15 cellular contexts compared by ENCODE assay signal in genomic region chr1:208088319-208088718, GRCh38.
"Had no signal": no experiment of that assay in that cellular context is flagged by ENCODE, and none has a peak within 500 bp of the region (broad histone marks: within the 10 kb centered on the region; RNA-seq: fewer than 3 reads in every experiment).

No MANE protein-coding gene starts in this region.

- H3K4me3 Mint-ChIP-seq: activated T-cell treated with anti-CD3 and anti-CD28 coated beads, Interleukin-2, amount 50 U/mL, for 4 hours; naive B cell; neural progenitor cell had no signal

- ATAC-seq: activated CD4-positive, CD25-positive, alpha-beta regulatory T cell treated with anti-CD3 and anti-CD28 coated beads, Interleukin-2, amount 50 U/mL, for 24 hours; activated naive CD4-positive, alpha-beta T cell treated with anti-CD3 and anti-CD28 coated beads, Interleukin-2, amount 50 U/mL, for 72 hours; activated T-cell treated with anti-CD3 and anti-CD28 coated beads, Interleukin-2, amount 50 U/mL, for 4 hours; left lobe of liver; pancreas had no signal

- H3K79me2 ChIP-seq: hepatocyte had no signal

- H3K9ac ChIP-seq: neural progenitor cell had no signal

- H3K4me2 ChIP-seq: hepatocyte, neural progenitor cell had no signal

- H3K36me3 ChIP-seq: colonic mucosa, neural progenitor cell, vagina had no signal

- H3K4me3 ChIP-seq: colonic mucosa, esophagus muscularis mucosa, hepatocyte, neural progenitor cell, pancreas, sigmoid colon, spleen, thyroid gland, vagina had no signal

- H3K27me3 Mint-ChIP-seq: naive B cell had no signal

- H3K27ac ChIP-seq: colonic mucosa, esophagus muscularis mucosa, hepatocyte, neural progenitor cell, pancreas, spleen, vagina had no signal

- H3K9me3 ChIP-seq: colonic mucosa, esophagus muscularis mucosa, pancreas, sigmoid colon, spleen, thyroid gland, vagina had no signal

- DNase-seq: activated effector memory CD4-positive, alpha-beta T cell treated with Interleukin-2 at 50 U/mL for 16 hours; activated T-cell treated with anti-CD3 and anti-CD28 coated beads, Interleukin-2, amount 50 U/mL, for 4 hours; colonic mucosa; naive B cell; pancreas; sigmoid colon; spleen; thyroid gland had no signal

- H3K9me3 Mint-ChIP-seq: activated naive CD4-positive, alpha-beta T cell treated with anti-CD3 and anti-CD28 coated beads, Interleukin-2, amount 50 U/mL, for 72 hours; activated T-cell treated with anti-CD3 and anti-CD28 coated beads, Interleukin-2, amount 50 U/mL, for 4 hours; naive B cell; neural progenitor cell had no signal

- H2AFZ ChIP-seq: hepatocyte, neural progenitor cell had no signal

- H3K27ac Mint-ChIP-seq: neural progenitor cell had no signal

- H3K27me3 ChIP-seq: colonic mucosa, esophagus muscularis mucosa, hepatocyte, neural progenitor cell, pancreas, sigmoid colon, spleen, thyroid gland, vagina had no signal

- H3K36me3 Mint-ChIP-seq: activated naive CD4-positive, alpha-beta T cell treated with anti-CD3 and anti-CD28 coated beads, Interleukin-2, amount 50 U/mL, for 72 hours; naive B cell had no signal

- H3K4me1 ChIP-seq: pancreas had no signal
